ENCODE assay signal across 1 cellular context in genomic region chr10:788796-789748, GRCh38.
TF ChIP-seq lines count a peak whose summit lies in the region.

No MANE protein-coding gene starts in this region.

TF ChIP-seq in K562, 482 proteins besides CTCF, POLR2A, EP300 and RAD21 (continued from another document and continues in another):
- TF ChIP-seq PHB (CRISPR knock-in tag; IDR thresholded peaks at IDR 0.05) (no peak), FUS (optimal IDR thresholded peaks at IDR 0.05; ENCODE audit: low read depth, low read length) (no peak), MXI1 (IDR thresholded peaks at IDR 0.05; ENCODE audit: low read depth, low read length) (no peak), RB1 (IDR thresholded peaks at IDR 0.05; ENCODE audit: low read depth) (peak; percentile 48; the same call in 1 of the 2 replicates), ZZZ3 (IDR thresholded peaks at IDR 0.05) (no peak), ZKSCAN1 (IDR thresholded peaks at IDR 0.05; ENCODE audit: low read depth, low read length) (no peak), MAFG (tag; conservative IDR thresholded peaks at IDR 0.05) (no peak), FOXP1 (CRISPR knock-in tag; IDR thresholded peaks at IDR 0.05) (no peak), NKRF (IDR thresholded peaks at IDR 0.05; ENCODE audit: borderline replicate concordance) (peak; percentile 22; the same call in 1 of the 2 replicates), TEAD1 (CRISPR knock-in tag; IDR thresholded peaks at IDR 0.05) (peak in 1 of 2 experiments; percentile 76; a peak in 1 of 4 replicates), TEAD4 (IDR thresholded peaks at IDR 0.05; ENCODE audit: low read length) (no peak), TEAD4 (CRISPR knock-in tag; IDR thresholded peaks at IDR 0.05; ENCODE audit: borderline replicate concordance) (0 out of 2 replicates have a peak, but pooled peaks have one; percentile 22), BDP1 (IDR thresholded peaks at IDR 0.05; ENCODE audit: insufficient read depth, insufficient read length) (no peak), ZNF316 (IDR thresholded peaks at IDR 0.05) (no peak), ZNF232 (CRISPR knock-in tag; IDR thresholded peaks at IDR 0.05) (no peak), ZNF140 (CRISPR knock-in tag; IDR thresholded peaks at IDR 0.05) (no peak), TGIF2 (CRISPR knock-in tag; IDR thresholded peaks at IDR 0.05) (0 out of 2 replicates have a peak, but pooled peaks have one; percentile 28), SMAD4 (CRISPR knock-in tag; conservative IDR thresholded peaks at IDR 0.05) (0 out of 2 replicates have a peak, but pooled peaks have one; percentile 15), RUNX1 (IDR thresholded peaks at IDR 0.05; ENCODE audit: low read depth) (no peak), PML (IDR thresholded peaks at IDR 0.05; ENCODE audit: low read length) (no peak), CREB1 (IDR thresholded peaks at IDR 0.05) (no peak), CREB1 (CRISPR knock-in tag; IDR thresholded peaks at IDR 0.05) (peak; percentile 17; the same call in 1 of the 2 replicates), JUN (IDR thresholded peaks at IDR 0.05; ENCODE audit: borderline replicate concordance, low read depth, low read length) (no peak), JUN (CRISPR knock-in tag; IDR thresholded peaks at IDR 0.05; ENCODE audit: borderline replicate concordance) (0 out of 2 replicates have a peak, but pooled peaks have one; percentile 57), CREB3L1 (IDR thresholded peaks at IDR 0.05; ENCODE audit: borderline replicate concordance, low read depth) (peak; percentile 47; the same call in 1 of the 2 replicates), HNRNPLL (IDR thresholded peaks at IDR 0.05; ENCODE audit: low read depth, low read length, poor library complexity, severe bottlenecking) (no peak), E2F6 (IDR thresholded peaks at IDR 0.05; ENCODE audit: borderline replicate concordance in 1 of 2, extremely low read depth in 1 of 2, insufficient read depth in 1 of 2, insufficient read length in 1 of 2, low read depth in 1 of 2, low read length in 1 of 2, poor library complexity in 1 of 2, severe bottlenecking in 1 of 2) (peak; percentile 27 to 68), MEIS2 (IDR thresholded peaks at IDR 0.05; ENCODE audit: partially characterized antibody) (no peak), SRSF1 (IDR thresholded peaks at IDR 0.05; ENCODE audit: low read depth, low read length) (no peak), ZNF407 (IDR thresholded peaks at IDR 0.05; ENCODE audit: low read depth) (no peak), RBFOX2 (IDR thresholded peaks at IDR 0.05; ENCODE audit: low read depth, low read length) (peak; percentile 65), ZNF583 (CRISPR knock-in tag; IDR thresholded peaks at IDR 0.05) (no peak), ZNF707 (CRISPR knock-in tag; conservative IDR thresholded peaks at IDR 0.05) (no peak), MYC (IDR thresholded peaks at IDR 0.05; ENCODE audit: low read depth, low read length) (peak; percentile 51), MYC (CRISPR knock-in tag; IDR thresholded peaks at IDR 0.05; ENCODE audit: borderline replicate concordance, low read depth) (no peak), ILK (tag; IDR thresholded peaks at IDR 0.05; ENCODE audit: borderline replicate concordance, low read depth) (no peak), NFXL1 (CRISPR knock-in tag; IDR thresholded peaks at IDR 0.05) (no peak)
- TF ChIP-seq, protein P1, sequence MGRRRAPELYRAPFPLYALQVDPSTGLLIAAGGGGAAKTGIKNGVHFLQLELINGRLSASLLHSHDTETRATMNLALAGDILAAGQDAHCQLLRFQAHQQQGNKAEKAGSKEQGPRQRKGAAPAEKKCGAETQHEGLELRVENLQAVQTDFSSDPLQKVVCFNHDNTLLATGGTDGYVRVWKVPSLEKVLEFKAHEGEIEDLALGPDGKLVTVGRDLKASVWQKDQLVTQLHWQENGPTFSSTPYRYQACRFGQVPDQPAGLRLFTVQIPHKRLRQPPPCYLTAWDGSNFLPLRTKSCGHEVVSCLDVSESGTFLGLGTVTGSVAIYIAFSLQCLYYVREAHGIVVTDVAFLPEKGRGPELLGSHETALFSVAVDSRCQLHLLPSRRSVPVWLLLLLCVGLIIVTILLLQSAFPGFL (CRISPR knock-in tag; IDR thresholded peaks at IDR 0.05), result peak; percentile 27; the same call in 1 of the 2 replicates
- TF ChIP-seq, protein P2, sequence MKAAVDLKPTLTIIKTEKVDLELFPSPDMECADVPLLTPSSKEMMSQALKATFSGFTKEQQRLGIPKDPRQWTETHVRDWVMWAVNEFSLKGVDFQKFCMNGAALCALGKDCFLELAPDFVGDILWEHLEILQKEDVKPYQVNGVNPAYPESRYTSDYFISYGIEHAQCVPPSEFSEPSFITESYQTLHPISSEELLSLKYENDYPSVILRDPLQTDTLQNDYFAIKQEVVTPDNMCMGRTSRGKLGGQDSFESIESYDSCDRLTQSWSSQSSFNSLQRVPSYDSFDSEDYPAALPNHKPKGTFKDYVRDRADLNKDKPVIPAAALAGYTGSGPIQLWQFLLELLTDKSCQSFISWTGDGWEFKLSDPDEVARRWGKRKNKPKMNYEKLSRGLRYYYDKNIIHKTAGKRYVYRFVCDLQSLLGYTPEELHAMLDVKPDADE (conservative IDR thresholded peaks at IDR 0.05; ENCODE audit: control insufficient read depth, low read depth, low read length), result 0 out of 2 replicates have a peak, but pooled peaks have one; percentile 38
